In the genomic region with DNA sequence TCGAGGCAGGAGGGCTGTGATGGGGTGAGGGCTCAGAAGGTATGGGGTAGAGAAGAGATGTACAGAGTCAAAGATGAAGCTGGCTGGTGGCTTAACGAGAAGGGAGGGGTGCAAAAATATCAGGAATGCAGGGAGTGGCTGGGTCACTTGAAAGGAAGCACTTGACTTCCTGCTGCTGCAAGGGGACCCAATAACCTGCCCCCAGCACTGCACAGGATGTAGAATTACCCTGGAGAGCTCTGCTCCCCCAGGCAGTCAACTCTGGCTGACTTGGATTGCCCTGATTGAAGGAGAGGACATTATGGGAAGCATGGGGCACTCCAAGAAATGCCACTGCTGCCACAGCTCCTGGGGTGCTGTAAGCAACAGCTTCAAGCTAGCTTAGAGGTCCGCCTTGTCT, we compare ENCODE assay signal across 22 cellular contexts. TPM values are rescaled to one million over a fixed set of nuclear protein-coding genes. Genes with fewer than 3 reads are reported as not detected.
DNase-seq lines count a peak whose midpoint lies in the region; ATAC-seq, FAIRE-seq and TF ChIP-seq lines count a peak whose summit lies in the region.
"Had no signal": no experiment of that assay in that cellular context is flagged by ENCODE, and none has a peak within 500 bp of the region (broad histone marks: within the 10 kb centered on the region; RNA-seq: fewer than 3 reads in every experiment).

No MANE protein-coding gene starts in this region.

- BruUV-seq in HepG2 (replicated peaks; lab: Mats Ljungman, UMichigan) = no TSS peak

- H3K9me3 ChIP-seq in BLaER1 treated with 17β-estradiol and CSF1 and Interleukin-3, amounts not matched to agents 10 nM and 100 nM (replicated peaks in 1 of 11) = peaks cover 6 to 17% (median 9%) of the 10 kb centered on the region in 11 experiments; a peak in 18 of 22 replicates
- H3K9me3 ChIP-seq in HEK293 (ENCODE audit: control insufficient read depth, insufficient read depth, low read depth, low read length) = no peaks in the 10 kb centered on the region
- H3K9me3 ChIP-seq in HepG2 (ENCODE audit: low read length) = no peaks in the 10 kb centered on the region
- H3K9me3 ChIP-seq: Peyer's patch had no signal

- H3K9me3 Mint-ChIP-seq in stimulated activated effector memory CD8-positive, alpha-beta T cell treated with anti-CD3 and anti-CD28 coated beads, Interleukin-12 subunit alpha, Interleukin-12 subunit beta, amount 100 ng/mL, for 72 hours = no peaks in the 10 kb centered on the region
- H3K9me3 Mint-ChIP-seq: HFFc6 had no signal

- H3K27ac Mint-ChIP-seq in stimulated activated effector memory CD8-positive, alpha-beta T cell treated with anti-CD3 and anti-CD28 coated beads, Interleukin-12 subunit alpha, Interleukin-12 subunit beta, amount 100 ng/mL, for 72 hours = no peak overlapping the region
- H3K27ac Mint-ChIP-seq: CD8-positive, alpha-beta T cell; HFFc6 had no signal

- peak; percentile 44 for ATAC-seq in stimulated activated effector memory CD8-positive, alpha-beta T cell treated with anti-CD3 and anti-CD28 coated beads, Interleukin-12 subunit alpha, Interleukin-12 subunit beta, amount 100 ng/mL, for 72 hours
- ATAC-seq in HepG2 = no peak
- ATAC-seq: CD8-positive, alpha-beta T cell; SK-N-SH treated with all-trans-retinoic acid at 6 μM for 48 hours had no signal

- no peak for TF ChIP-seq CTCF in HEK293 (tag by site-specific recombination; IDR thresholded peaks at IDR 0.05)
- no peak for TF ChIP-seq CTCF in bronchial epithelial cell (IDR thresholded peaks at IDR 0.05; ENCODE audit: insufficient read depth, low read length, severe bottlenecking)
- TF ChIP-seq CTCF in HepG2 (CRISPR knock-in tag; IDR thresholded peaks at IDR 0.05) = no peak
- no peak for TF ChIP-seq CTCF in GM10248 (IDR thresholded peaks at IDR 0.05; ENCODE audit: control extremely low read depth, extremely low read depth, low read depth, missing control alignments)

- no peak overlapping the region for H3K27ac ChIP-seq in BLaER1 treated with 17β-estradiol and CSF1 and Interleukin-3, amounts not matched to agents 10 nM and 100 nM
- H3K27ac ChIP-seq in HEK293 (ENCODE audit: extremely low read depth, low read depth, low read length) (no peak overlapping the region), HepG2 (ENCODE audit: extremely low read length, insufficient read depth, low read length) (no peak overlapping the region)
- H3K27ac ChIP-seq: KMS-11, Peyer's patch had no signal

- H3K36me3 Mint-ChIP-seq in stimulated activated effector memory CD8-positive, alpha-beta T cell treated with anti-CD3 and anti-CD28 coated beads, Interleukin-12 subunit alpha, Interleukin-12 subunit beta, amount 100 ng/mL, for 72 hours = no peaks in the 10 kb centered on the region
- H3K36me3 Mint-ChIP-seq: CD8-positive, alpha-beta T cell had no signal

- in situ Hi-C loops in HepG2 (cut with HindIII; ENCODE audit: extremely low pct_ligation_motif_present, low pct_unique_long_range_greater_than_20kb) = no loop called here

- CTCF ChIA-PET in HEK293 (lab: Yijun Ruan, JAX) = interaction anchor here (1.3 kb wide), 1 partner anchor 69 kb away, joined by 3 read pairs; no protein-coding TSS in a partner anchor
- CTCF ChIA-PET in HepG2 (lab: Yijun Ruan, JAX; ENCODE audit: low intra/inter-chr PET ratio, low total read pairs) = no interaction called here
- CTCF ChIA-PET in GM10248 (lab: Yijun Ruan, JAX) = interaction anchor here (1.2 kb wide), 1 partner anchor 110 kb away, joined by 4 read pairs; no protein-coding TSS in a partner anchor

- TF ChIP-seq RAD21 in HepG2 (CRISPR knock-in tag; IDR thresholded peaks at IDR 0.05) = no peak

- intact Hi-C loops in HepG2 (cut with micrococcal nuclease; ENCODE audit: unreplicated experiment) = no loop called here

- no peaks in the 10 kb centered on the region for H3K36me3 ChIP-seq in BLaER1 treated with 17β-estradiol and CSF1 and Interleukin-3, amounts not matched to agents 10 nM and 100 nM
- H3K36me3 ChIP-seq in HEK293 (ENCODE audit: control insufficient read depth in 2 of 2, insufficient read depth in 1 of 2, low read length in 2 of 2) (no peaks in the 10 kb centered on the region), bronchial epithelial cell (ENCODE audit: control insufficient read depth, insufficient read depth, low read length) (no peaks in the 10 kb centered on the region), HepG2 (replicated peaks in 1 of 2; ENCODE audit: control insufficient read depth in 1 of 2, insufficient read depth in 2 of 2, low read length in 2 of 2) (no peaks in the 10 kb centered on the region)
- H3K36me3 ChIP-seq: Peyer's patch had no signal

- H3K79me2 ChIP-seq in HepG2 (ENCODE audit: insufficient read depth, low read length) = no peaks in the 10 kb centered on the region

- no peak overlapping the region for H3K4me3 ChIP-seq in BLaER1 treated with 17β-estradiol and CSF1 and Interleukin-3, amounts not matched to agents 10 nM and 100 nM
- H3K4me3 ChIP-seq in HEK293 (ENCODE audit: low read depth, low read length) (no peak overlapping the region), bronchial epithelial cell (ENCODE audit: low read depth, low read length) (no peak overlapping the region), HepG2 (replicated peaks in 1 of 3; ENCODE audit: insufficient read depth in 1 of 3, low read depth in 2 of 3, low read length in 3 of 3) (no peak overlapping the region)
- H3K4me3 ChIP-seq: Peyer's patch had no signal

- TF ChIP-seq POLR2A in HepG2 (IDR thresholded peaks at IDR 0.05; ENCODE audit: insufficient read depth in 1 of 2, low read depth in 2 of 2, low read length in 2 of 2) = no peak

- TF ChIP-seq EP300 in HepG2 (IDR thresholded peaks at IDR 0.05; ENCODE audit: low read depth in 2 of 2, low read length in 2 of 2) = no peak
- TF ChIP-seq EP300 in HepG2 (CRISPR knock-in tag; IDR thresholded peaks at IDR 0.05; ENCODE audit: borderline replicate concordance) = no peak

- FAIRE-seq in bronchial epithelial cell (lab: Jason Lieb, UNC) = peak; percentile 7
- no peak for FAIRE-seq in HepG2 (lab: Jason Lieb, UNC)
- FAIRE-seq: H54 had no signal

- WGBS in HepG2 (ENCODE audit: low lambda C conversion rate) = 7% methylated on average over 3 of the region's 3 CpGs

- POLR2A ChIA-PET in HEK293 (lab: Yijun Ruan, JAX) = no interaction called here
- POLR2A ChIA-PET in HepG2 (lab: Yijun Ruan, JAX) = no interaction called here
- POLR2A ChIA-PET in GM10248 (lab: Yijun Ruan, JAX) = no interaction called here

- no peaks in the 10 kb centered on the region for H4K20me1 ChIP-seq in BLaER1 treated with 17β-estradiol and CSF1 and Interleukin-3, amounts not matched to agents 10 nM and 100 nM
- H4K20me1 ChIP-seq in HepG2 (ENCODE audit: insufficient read depth, low read length) = no peaks in the 10 kb centered on the region

- no peak overlapping the region for H3K9ac ChIP-seq in BLaER1 treated with 17β-estradiol and CSF1 and Interleukin-3, amounts not matched to agents 10 nM and 100 nM
- no peak overlapping the region for H3K9ac ChIP-seq in HepG2 (ENCODE audit: insufficient read depth, low read depth, low read length)
- H3K9ac ChIP-seq: KMS-11 had no signal

- DNase-seq in bronchial epithelial cell (ENCODE audit: low read depth) (no peak), DMS 273 treated with DMSO at 0.1 percent for 48 hours (lab: John Stamatoyannopoulos, UW) (no peak), HepG2 (ENCODE audit: low spot score) (no peak), GM10248 (ENCODE audit: extremely low spot score) (no peak)
- no peak for DNase-seq in stimulated activated effector memory CD8-positive, alpha-beta T cell treated with anti-CD3 and anti-CD28 coated beads, Interleukin-12 subunit alpha, Interleukin-12 subunit beta, amount 100 ng/mL, for 72 hours (ENCODE audit: low spot score in 2 of 2)
- DNase-seq: CD8-positive, alpha-beta T cell; DMS53; GF-D8; HFFc6; NCI-H1092 treated with DMSO at 0.1 percent for 48 hours; NCI-H1436 treated with DMSO at 0.1 percent for 48 hours; NCI-H1930; NCI-H226; NCI-H510A treated with DMSO at 0.1 percent for 48 hours; NCI-H774; NK-92 treated with Interleukin-12 subunit alpha and Interleukin-12 subunit beta, amount 100 ng/mL, for 24 hours; Peyer's patch had no signal

- no peaks in the 10 kb centered on the region for H3K4me1 Mint-ChIP-seq in stimulated activated effector memory CD8-positive, alpha-beta T cell treated with anti-CD3 and anti-CD28 coated beads, Interleukin-12 subunit alpha, Interleukin-12 subunit beta, amount 100 ng/mL, for 72 hours

- H3K4me2 ChIP-seq in BLaER1 treated with 17β-estradiol and CSF1 and Interleukin-3, amounts not matched to agents 10 nM and 100 nM = peak overlapping the region in 7 of 11 experiments; percentile 4 to 45 (median 16); a peak in 8 of 22 replicates
- H3K4me2 ChIP-seq in HepG2 (ENCODE audit: low read depth, low read length) = no peak overlapping the region
- H3K4me2 ChIP-seq: KMS-11 had no signal

- no peaks in the 10 kb centered on the region for H3K27me3 ChIP-seq in BLaER1 treated with 17β-estradiol and CSF1 and Interleukin-3, amounts not matched to agents 10 nM and 100 nM
- H3K27me3 ChIP-seq in bronchial epithelial cell (ENCODE audit: control insufficient read depth, insufficient read depth, low read length) = no peaks in the 10 kb centered on the region
- H3K27me3 ChIP-seq in HepG2 (ENCODE audit: control insufficient read depth in 1 of 2, insufficient read depth in 2 of 2, low read length in 2 of 2) = 0 out of 5 replicates have a peak, but pooled peaks cover 0 to 5% of the 10 kb centered on the region in 2 experiments
- H3K27me3 ChIP-seq: Peyer's patch had no signal

- no peak overlapping the region for H3K4me3 Mint-ChIP-seq in stimulated activated effector memory CD8-positive, alpha-beta T cell treated with anti-CD3 and anti-CD28 coated beads, Interleukin-12 subunit alpha, Interleukin-12 subunit beta, amount 100 ng/mL, for 72 hours
- H3K4me3 Mint-ChIP-seq: CD8-positive, alpha-beta T cell; HFFc6 had no signal

- no peak overlapping the region for H2AFZ ChIP-seq in HepG2 (ENCODE audit: low read length)

- peaks cover 0 to 11% (median 6%) of the 10 kb centered on the region in 10 experiments; a peak in 7 of 20 replicates for H3K4me1 ChIP-seq in BLaER1 treated with 17β-estradiol and CSF1 and Interleukin-3, amounts not matched to agents 10 nM and 100 nM
- H3K4me1 ChIP-seq in HEK293 (ENCODE audit: control insufficient read depth, insufficient read depth, low read length) = no peaks in the 10 kb centered on the region
- peaks cover 7% of the 10 kb centered on the region for H3K4me1 ChIP-seq in HepG2 (ENCODE audit: insufficient read depth, low read length)
- H3K4me1 ChIP-seq: Peyer's patch had no signal

RNA-seq across cellular contexts. Expression of a gene that starts 41.8 kb away (rescaled TPM):
- total RNA-seq in bronchial epithelial cell (0.26 TPM in 1 of 2 replicates, not detected in the other), HepG2 (2016; rRNA removed; fragmentation: Illumina TruSeq; extraction: Trizol) (not detected in 2 replicates)
- total RNA-seq in HepG2 (2016; cell fraction: cytosol; rRNA removed; fragmentation: Illumina TruSeq; extraction: Trizol; ENCODE audit: low read depth) = 0.20 and 0.26 TPM in 2 replicates
- total RNA-seq in HepG2 (2016; cell fraction: insoluble cytoplasmic fraction; rRNA removed; fragmentation: Illumina TruSeq; extraction: Trizol) = not detected in 2 replicates
- 0.43 TPM in 1 of 2 replicates, not detected in the other for total RNA-seq in HepG2 (2016; cell fraction: membrane; rRNA removed; fragmentation: Illumina TruSeq; extraction: Trizol)
- total RNA-seq in HepG2 (2016; cell fraction: nucleus; rRNA removed; fragmentation: Illumina TruSeq; extraction: Trizol) = not detected in 2 replicates
- polyA plus RNA-seq in HepG2 (2011; rRNA removed) = not detected in 2 replicates
- polyA plus RNA-seq in HepG2 (2011; cell fraction: cytosol; rRNA removed) = not detected in 2 replicates
- not detected in 2 replicates for polyA plus RNA-seq in HepG2 (2011; cell fraction: nucleus; rRNA removed)
- polyA plus RNA-seq in HepG2 (2012) = not detected in 2 replicates
- polyA plus RNA-seq in HepG2 (2016; cell fraction: cytosol; fragmentation: Illumina TruSeq; extraction: Trizol; ENCODE audit: low read depth) = 0.26 and 0.33 TPM in 2 replicates
- polyA plus RNA-seq in HepG2 (2016; cell fraction: insoluble cytoplasmic fraction; fragmentation: Illumina TruSeq; extraction: Trizol; ENCODE audit: low read depth) = not detected in 2 replicates
- not detected in 2 replicates for polyA plus RNA-seq in HepG2 (2016; cell fraction: membrane; fragmentation: Illumina TruSeq; extraction: Trizol; ENCODE audit: low read depth)
- polyA plus RNA-seq in HepG2 (2016; cell fraction: nucleus; fragmentation: Illumina TruSeq; extraction: Trizol; ENCODE audit: insufficient read depth, low read depth) = not detected in 2 replicates
- not detected in 2 replicates for polyA minus RNA-seq in HepG2 (2011; rRNA and poly(A)+ RNA removed; ENCODE audit: low replicate concordance)
- polyA minus RNA-seq in HepG2 (2011; cell fraction: cytosol; rRNA and poly(A)+ RNA removed) = not detected in 2 replicates
- polyA minus RNA-seq in HepG2 (2011; cell fraction: nucleus; rRNA and poly(A)+ RNA removed) = not detected in 2 replicates
- total RNA-seq: CD8-positive, alpha-beta T cell; HFFc6 had no signal
